In genomic region chr17:80442305-80442659, GRCh38 we compare ENCODE assay signal across 23 cellular contexts. TPM values are rescaled to one million over a fixed set of nuclear protein-coding genes. Genes with fewer than 3 reads are reported as not detected.
DNase-seq lines count a peak whose midpoint lies in the region; ATAC-seq, FAIRE-seq and TF ChIP-seq lines count a peak whose summit lies in the region.
"Had no signal": no experiment of that assay in that cellular context is flagged by ENCODE, and none has a peak within 500 bp of the region (broad histone marks: within the 10 kb centered on the region; RNA-seq: fewer than 3 reads in every experiment).

No MANE protein-coding gene starts in this region.

- no peak for ATAC-seq in right cardiac atrium
- ATAC-seq in left ventricle myocardium superior, result no peak
- ATAC-seq in GM21737 (IDR thresholded peaks at IDR 0.05; ENCODE audit: unreplicated experiment), result no peak
- ATAC-seq in activated CD8-positive, alpha-beta T cell treated with anti-CD3 and anti-CD28 coated beads, Interleukin-2, amount 10 ng/mL, durations not matched to agents 7 days and 5 days, result no peak
- ATAC-seq: CD8-positive, alpha-beta T cell had no signal

- H3K9me3 Mint-ChIP-seq in activated CD8-positive, alpha-beta T cell treated with anti-CD3 and anti-CD28 coated beads, Interleukin-2, amount 10 ng/mL, durations not matched to agents 7 days and 5 days (ENCODE audit: insufficient read depth), result no peaks in the 10 kb centered on the region
- H3K9me3 Mint-ChIP-seq: CD4-positive, alpha-beta T cell; CD8-positive, alpha-beta T cell had no signal

- H3K4me3 ChIP-seq in right cardiac atrium (ENCODE audit: low read length) (no peak overlapping the region), bronchial epithelial cell (ENCODE audit: low read depth, low read length) (no peak overlapping the region), kidney (ENCODE audit: low read length in 2 of 2) (no peak overlapping the region), neuronal stem cell (ENCODE audit: low read length in 2 of 2) (no peak overlapping the region)
- H3K4me3 ChIP-seq: A549; BLaER1 treated with 17β-estradiol and CSF1 and Interleukin-3, amounts not matched to agents 10 nM and 100 nM had no signal

- H2BK12ac ChIP-seq in neuronal stem cell (ENCODE audit: low read length), result no peak overlapping the region

- H3K4me1 ChIP-seq in right cardiac atrium (ENCODE audit: control insufficient read depth, insufficient read depth, low read length) (no peaks in the 10 kb centered on the region), kidney (ENCODE audit: control insufficient read depth in 1 of 2, insufficient read depth in 1 of 2, low read depth in 1 of 2, low read length in 2 of 2) (no peaks in the 10 kb centered on the region), neuronal stem cell (ENCODE audit: control insufficient read depth in 2 of 2, insufficient read depth in 1 of 2, low read depth in 1 of 2, low read length in 2 of 2) (peaks cover 4 to 6% of the 10 kb centered on the region in 2 donors)
- H3K4me1 ChIP-seq: BLaER1 treated with 17β-estradiol and CSF1 and Interleukin-3, amounts not matched to agents 10 nM and 100 nM; Caco-2 had no signal

- H2AFZ ChIP-seq in neuronal stem cell (ENCODE audit: low read length), result no peak overlapping the region

- CTCF ChIA-PET in activated CD8-positive, alpha-beta T cell treated with anti-CD3 and anti-CD28 coated beads, Interleukin-2, amount 10 ng/mL, durations not matched to agents 7 days and 5 days (lab: Charles Lee), result no interaction called here

- no peak overlapping the region for H3K4me2 ChIP-seq in neuronal stem cell (ENCODE audit: insufficient read depth, low read length, poor library complexity, severe bottlenecking)
- H3K4me2 ChIP-seq: A549; BLaER1 treated with 17β-estradiol and CSF1 and Interleukin-3, amounts not matched to agents 10 nM and 100 nM had no signal

- H3K4ac ChIP-seq in neuronal stem cell (ENCODE audit: low read length), result no peak overlapping the region

- H3K9me3 ChIP-seq in right cardiac atrium (ENCODE audit: control insufficient read depth, low read length), result no peaks in the 10 kb centered on the region
- H3K9me3 ChIP-seq in kidney (ENCODE audit: control insufficient read depth in 1 of 2, low read length in 2 of 2), result no peaks in the 10 kb centered on the region
- H3K9me3 ChIP-seq in neuronal stem cell (replicated peaks in 1 of 2; ENCODE audit: control insufficient read depth in 2 of 2, insufficient read depth in 1 of 2, low read depth in 1 of 2, low read length in 2 of 2), result no peaks in the 10 kb centered on the region
- H3K9me3 ChIP-seq: A549; BLaER1 treated with 17β-estradiol and CSF1 and Interleukin-3, amounts not matched to agents 10 nM and 100 nM; Caco-2 had no signal

- no peak overlapping the region for H3K4me3 Mint-ChIP-seq in activated CD8-positive, alpha-beta T cell treated with anti-CD3 and anti-CD28 coated beads, Interleukin-2, amount 10 ng/mL, durations not matched to agents 7 days and 5 days
- H3K4me3 Mint-ChIP-seq: B cell; CD4-positive, alpha-beta T cell; CD8-positive, alpha-beta T cell had no signal

- H3K4me1 Mint-ChIP-seq in activated CD8-positive, alpha-beta T cell treated with anti-CD3 and anti-CD28 coated beads, Interleukin-2, amount 10 ng/mL, durations not matched to agents 7 days and 5 days (ENCODE audit: low read depth), result no peaks in the 10 kb centered on the region
- H3K4me1 Mint-ChIP-seq: B cell had no signal

- H2BK120ac ChIP-seq in neuronal stem cell (ENCODE audit: low read depth, low read length), result no peak overlapping the region

- TF ChIP-seq CTCF in bronchial epithelial cell (IDR thresholded peaks at IDR 0.05; ENCODE audit: insufficient read depth, low read length, severe bottlenecking), result no peak
- no peak for TF ChIP-seq CTCF in kidney (IDR thresholded peaks at IDR 0.05; ENCODE audit: borderline replicate concordance, extremely low read depth, insufficient read depth)

- no peak overlapping the region for H2BK5ac ChIP-seq in neuronal stem cell (ENCODE audit: low read length)

- POLR2A ChIA-PET in activated CD8-positive, alpha-beta T cell treated with anti-CD3 and anti-CD28 coated beads, Interleukin-2, amount 10 ng/mL, durations not matched to agents 7 days and 5 days (lab: Charles Lee), result interaction anchor here (2.6 kb wide), 1 partner anchor 12 kb away, joined by 14 read pairs; no protein-coding TSS in a partner anchor

- peaks cover 3% of the 10 kb centered on the region for H3K27me3 Mint-ChIP-seq in activated CD8-positive, alpha-beta T cell treated with anti-CD3 and anti-CD28 coated beads, Interleukin-2, amount 10 ng/mL, durations not matched to agents 7 days and 5 days (ENCODE audit: low read depth)

- H3K79me1 ChIP-seq in neuronal stem cell (ENCODE audit: low read depth, low read length), result no peaks in the 10 kb centered on the region

- no peak overlapping the region for H2BK15ac ChIP-seq in neuronal stem cell (ENCODE audit: low read length)

- H3K27me3 ChIP-seq in right cardiac atrium (ENCODE audit: control insufficient read depth, insufficient read depth) (no peaks in the 10 kb centered on the region), bronchial epithelial cell (ENCODE audit: control insufficient read depth, insufficient read depth, low read length) (no peaks in the 10 kb centered on the region), neuronal stem cell (ENCODE audit: control insufficient read depth in 3 of 3, insufficient read depth in 3 of 3, low read depth in 1 of 3, low read length in 3 of 3) (peaks cover 0 to 31% (median 2%) of the 10 kb centered on the region in 3 experiments)

- no peak overlapping the region for H3K14ac ChIP-seq in neuronal stem cell (ENCODE audit: low read length)

- 89% methylated on average over 12 of the region's 12 CpGs for WGBS in right cardiac atrium
- no CpG with 5 or more reads among the region's 12 CpGs for WGBS in neuronal stem cell (ENCODE audit: extremely low coverage in 2 of 2, insufficient read length in 2 of 2, insufficient replicate concordance in 1 of 2), 2 donors

- H3K36me3 ChIP-seq in bronchial epithelial cell (ENCODE audit: control insufficient read depth, insufficient read depth, low read length) (no peaks in the 10 kb centered on the region), kidney (ENCODE audit: control insufficient read depth in 1 of 2, insufficient read depth in 2 of 2, low read length in 2 of 2) (no peaks in the 10 kb centered on the region), neuronal stem cell (replicated peaks in 1 of 2; ENCODE audit: control insufficient read depth in 2 of 2, insufficient read depth in 2 of 2, low read length in 2 of 2) (no peaks in the 10 kb centered on the region)
- H3K36me3 ChIP-seq: BLaER1 treated with 17β-estradiol and CSF1 and Interleukin-3, amounts not matched to agents 10 nM and 100 nM had no signal

- no peak overlapping the region for H3K27ac ChIP-seq in right cardiac atrium (ENCODE audit: low read length)
- H3K27ac ChIP-seq in kidney (ENCODE audit: low read depth in 2 of 2, low read length in 2 of 2), result no peak overlapping the region
- H3K27ac ChIP-seq in neuronal stem cell (replicated peaks; ENCODE audit: low read length), result no peak overlapping the region
- H3K27ac ChIP-seq: 22Rv1; A549; BLaER1 treated with 17β-estradiol and CSF1 and Interleukin-3, amounts not matched to agents 10 nM and 100 nM; C4-2B had no signal

- no peak overlapping the region for H3K27ac Mint-ChIP-seq in activated CD8-positive, alpha-beta T cell treated with anti-CD3 and anti-CD28 coated beads, Interleukin-2, amount 10 ng/mL, durations not matched to agents 7 days and 5 days
- H3K27ac Mint-ChIP-seq: B cell; CD4-positive, alpha-beta T cell; CD8-positive, alpha-beta T cell had no signal

- peak overlapping the region; percentile 18 for H3K18ac ChIP-seq in neuronal stem cell (ENCODE audit: low read length)

- H2AK5ac ChIP-seq in neuronal stem cell (ENCODE audit: low read depth, low read length), result no peak overlapping the region

- no peak overlapping the region for H4K91ac ChIP-seq in neuronal stem cell (ENCODE audit: low read depth, low read length, poor library complexity)

- DNase-seq in right cardiac atrium (peak in 2 of 3 donors; percentile 2 to 11), left ventricle myocardium superior (no peak), bronchial epithelial cell (ENCODE audit: low read depth) (no peak), kidney (peak; percentile 33), neuronal stem cell (ENCODE audit: low spot score) (no peak), ecto neural progenitor cell (ENCODE audit: low spot score) (no peak)
- DNase-seq in activated CD8-positive, alpha-beta T cell treated with anti-CD3 and anti-CD28 coated beads, Interleukin-2, amount 10 ng/mL, durations not matched to agents 7 days and 5 days, result no peak
- DNase-seq: AML-193; Caco-2; Calu3; CD4-positive, alpha-beta T cell; CD8-positive, alpha-beta T cell; DMS79 treated with DMSO at 0.1 percent for 48 hours; GF-D8 had no signal

- no peak overlapping the region for H4K8ac ChIP-seq in neuronal stem cell (ENCODE audit: low read depth, low read length)

- H3K23ac ChIP-seq in neuronal stem cell (ENCODE audit: low read depth, low read length, poor library complexity), result peak overlapping the region; percentile 73

- no peaks in the 10 kb centered on the region for H3K36me3 Mint-ChIP-seq in activated CD8-positive, alpha-beta T cell treated with anti-CD3 and anti-CD28 coated beads, Interleukin-2, amount 10 ng/mL, durations not matched to agents 7 days and 5 days (ENCODE audit: low read depth)
- H3K36me3 Mint-ChIP-seq: CD8-positive, alpha-beta T cell had no signal

- no peak overlapping the region for H3K9ac ChIP-seq in kidney (ENCODE audit: low read length in 2 of 2)
- peak overlapping the region; percentile 21 for H3K9ac ChIP-seq in neuronal stem cell (ENCODE audit: low read depth, low read length, poor library complexity)
- H3K9ac ChIP-seq: BLaER1 treated with 17β-estradiol and CSF1 and Interleukin-3, amounts not matched to agents 10 nM and 100 nM had no signal

- intact Hi-C loops in right cardiac atrium (cut with DNase I), result no loop called here
- intact Hi-C loops in left ventricle myocardium superior (cut with micrococcal nuclease), result no loop called here
- intact Hi-C loops in kidney (cut with DNase I), result loop anchor here (10.0 kb wide), 1 partner anchor 773 kb away; no protein-coding TSS in a partner anchor

- FAIRE-seq in bronchial epithelial cell (lab: Jason Lieb, UNC), result peak; percentile 40
- FAIRE-seq in kidney (lab: Jason Lieb, UNC), result no peak
- FAIRE-seq: A549, D721Med, G401.6, GM12891 had no signal

RNA-seq across cellular contexts. Expression of gene ENDOV, which starts 27.3 kb away (rescaled TPM):
- total RNA-seq in right cardiac atrium, result 10 to 100 TPM in 2 of 4 donors, 1 to 10 TPM in 2; 8.7 to 12.1 (median 10.7) TPM
- polyA plus RNA-seq in right cardiac atrium, result 7.8 TPM
- total RNA-seq in left ventricle myocardium superior, result 9.1 TPM
- total RNA-seq in bronchial epithelial cell, result 19.5 and 20.6 TPM in 2 replicates
- 28.0 TPM for total RNA-seq in kidney
- 20.3 TPM for polyA plus RNA-seq in kidney (ENCODE audit: insufficient read depth, low read depth, low replicate concordance)
- polyA plus RNA-seq in neuronal stem cell (2013, experiment 1 of 2), result 24.9 TPM
- polyA plus RNA-seq in neuronal stem cell (2013, experiment 2 of 2), result 22.9 TPM
- total RNA-seq in activated CD8-positive, alpha-beta T cell treated with anti-CD3 and anti-CD28 coated beads, Interleukin-2, amount 10 ng/mL, durations not matched to agents 7 days and 5 days, result 10 to 100 TPM; 15.7 to 18.7 TPM

RNA-seq across cellular contexts. Expression of gene NPTX1, which starts 34.1 kb away (rescaled TPM):
- total RNA-seq in right cardiac atrium (not detected), left ventricle myocardium superior (not detected), bronchial epithelial cell (under 0.01 TPM in 1 of 2 replicates, not detected in the other), kidney (0.31 TPM)
- polyA plus RNA-seq in right cardiac atrium (0.02 TPM), kidney (ENCODE audit: insufficient read depth, low read depth, low replicate concordance) (0.39 TPM)
- 0.43 TPM for polyA plus RNA-seq in neuronal stem cell (2013, experiment 1 of 2)
- polyA plus RNA-seq in neuronal stem cell (2013, experiment 2 of 2), result 0.35 TPM
- 10 to 100 TPM; 16.7 to 18.9 TPM for total RNA-seq in activated CD8-positive, alpha-beta T cell treated with anti-CD3 and anti-CD28 coated beads, Interleukin-2, amount 10 ng/mL, durations not matched to agents 7 days and 5 days

Comparison
In these comparisons a context has a peak if more than half of its experiments do, and no peak if none do; other contexts are left out.
1. DNase-seq: peak in right cardiac atrium (2 of 3) and kidney (single experiment); none in left ventricle myocardium superior (single experiment), bronchial epithelial cell (single experiment), neuronal stem cell (single experiment), ecto neural progenitor cell (single experiment) and activated CD8-positive, alpha-beta T cell treated with anti-CD3 and anti-CD28 coated beads, Interleukin-2, amount 10 ng/mL, durations not matched to agents 7 days and 5 days (single experiment).
2. RNA of gene NPTX1, which starts 34.1 kb away (total RNA-seq): 16.7 to 18.9 TPM in activated CD8-positive, alpha-beta T cell treated with anti-CD3 and anti-CD28 coated beads, Interleukin-2, amount 10 ng/mL, durations not matched to agents 7 days and 5 days; 0.31 TPM in kidney (single experiment), not detected in right cardiac atrium, not detected in left ventricle myocardium superior (single experiment) and under 0.01 TPM in bronchial epithelial cell; every median in the first group is over 10 times any median in the second.